Comparison of ENCODE assay signal across 1 cellular context in the genomic region with DNA sequence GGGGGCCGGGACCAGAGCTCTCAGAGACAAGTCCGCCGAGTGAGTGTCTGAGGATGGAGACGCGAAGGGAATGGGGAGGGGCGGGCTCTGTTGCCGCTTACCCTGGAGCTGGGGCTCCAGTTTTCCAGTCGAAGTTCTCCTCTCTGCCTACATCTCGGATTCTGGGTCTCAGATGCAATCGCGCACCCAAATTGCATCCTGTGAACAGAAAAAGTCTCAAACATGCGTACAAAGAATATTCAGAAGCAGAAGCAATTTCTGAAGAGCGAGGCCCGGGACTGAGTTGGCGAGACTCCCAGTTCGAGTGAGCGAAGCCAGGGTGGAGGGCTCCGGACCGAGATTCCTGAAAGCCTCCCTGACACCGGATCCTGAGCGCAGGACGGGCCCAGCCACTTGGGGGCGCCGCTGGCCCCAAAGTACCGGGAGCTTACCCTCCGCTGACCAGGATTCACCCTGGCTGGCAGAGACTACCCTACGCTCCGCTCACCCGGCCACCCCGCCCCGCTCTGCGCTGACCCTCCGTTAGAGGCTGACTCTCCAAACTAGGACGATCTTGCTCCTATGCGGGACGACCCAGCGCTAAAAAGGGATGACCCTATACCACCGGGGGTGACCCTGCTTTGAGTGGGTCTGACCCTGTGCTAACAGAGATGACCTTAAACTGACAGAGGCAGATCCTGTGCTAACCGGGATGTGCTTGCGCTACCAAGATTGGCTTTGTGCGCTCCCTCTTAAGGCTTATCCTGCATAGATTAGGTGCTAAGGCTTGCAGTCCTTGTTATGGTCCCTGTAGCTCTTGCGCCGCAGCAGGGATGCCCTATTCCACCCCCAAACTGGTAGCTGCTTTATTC.
TF ChIP-seq lines count a peak whose summit lies in the region.

No MANE protein-coding gene starts in this region.

TF ChIP-seq in HEK293T, 16 proteins besides CTCF, POLR2A, EP300 and RAD21 (continued from another document):
- TF ChIP-seq, protein P1, sequence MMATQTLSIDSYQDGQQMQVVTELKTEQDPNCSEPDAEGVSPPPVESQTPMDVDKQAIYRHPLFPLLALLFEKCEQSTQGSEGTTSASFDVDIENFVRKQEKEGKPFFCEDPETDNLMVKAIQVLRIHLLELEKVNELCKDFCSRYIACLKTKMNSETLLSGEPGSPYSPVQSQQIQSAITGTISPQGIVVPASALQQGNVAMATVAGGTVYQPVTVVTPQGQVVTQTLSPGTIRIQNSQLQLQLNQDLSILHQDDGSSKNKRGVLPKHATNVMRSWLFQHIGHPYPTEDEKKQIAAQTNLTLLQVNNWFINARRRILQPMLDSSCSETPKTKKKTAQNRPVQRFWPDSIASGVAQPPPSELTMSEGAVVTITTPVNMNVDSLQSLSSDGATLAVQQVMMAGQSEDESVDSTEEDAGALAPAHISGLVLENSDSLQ (IDR thresholded peaks at IDR 0.05) = no peak
- TF ChIP-seq SUZ12 (IDR thresholded peaks at IDR 0.05) (no peak), FOXK2 (IDR thresholded peaks at IDR 0.05) (no peak)
